Comparison of ENCODE assay signal across 27 cellular contexts in the genomic region with DNA sequence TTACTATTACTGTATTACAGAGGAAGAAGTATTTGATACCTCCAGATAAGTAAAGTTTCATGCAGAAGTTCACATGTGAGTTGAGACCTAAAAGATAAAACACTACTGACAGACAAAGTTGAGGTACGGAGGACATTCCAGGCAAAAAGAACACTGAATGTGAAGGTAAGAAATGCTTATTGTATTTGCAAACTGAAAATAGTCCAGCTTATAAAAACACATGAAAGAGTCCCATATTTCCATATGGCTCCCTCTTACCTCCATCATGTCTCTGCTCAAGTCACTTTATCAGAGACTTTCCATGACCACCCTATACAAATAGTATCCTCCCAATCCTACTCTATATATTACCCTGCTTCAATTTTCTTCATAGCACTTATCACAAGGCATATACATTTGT. TPM values are rescaled to one million over a fixed set of nuclear protein-coding genes. Genes with fewer than 3 reads are reported as not detected.
DNase-seq lines count a peak whose midpoint lies in the region; ATAC-seq lines count a peak whose summit lies in the region.
"Had no signal": no experiment of that assay in that cellular context is flagged by ENCODE, and none has a peak within 500 bp of the region (broad histone marks: within the 10 kb centered on the region; RNA-seq: fewer than 3 reads in every experiment).

No MANE protein-coding gene starts in this region.

- peak; percentile 55 to 72 for DNase-seq in SJSA1 (ENCODE audit: low read depth in 1 of 2, low spot score in 2 of 2)
- DNase-seq: 8988T; ACHN; AML-193; BE2C; C1 segment of cervical spinal cord; Caco-2; Calu3; CD4-positive, alpha-beta memory T cell; CD4-positive, alpha-beta T cell; CD4-positive, CD25-positive, alpha-beta regulatory T cell; CD8-positive, alpha-beta memory T cell; CD8-positive, alpha-beta T cell; COR-L47; DMS 273 treated with DMSO at 0.1 percent for 48 hours; DMS153; DMS53; DMS79; DMS79 treated with DMSO at 0.1 percent for 48 hours; DND-41; EL had no signal

- no peaks in the 10 kb centered on the region for H3K4me1 ChIP-seq in SJSA1 (replicated peaks)
- H3K4me1 ChIP-seq: A549; BE2C; BLaER1; BLaER1 treated with 17β-estradiol and CSF1 and Interleukin-3, amounts not matched to agents 10 nM and 100 nM; Caco-2 had no signal

- H3K27me3 ChIP-seq in SJSA1 (replicated peaks): peaks cover 83% of the 10 kb centered on the region
- H3K27me3 ChIP-seq: BE2C; BLaER1; BLaER1 treated with 17β-estradiol and CSF1 and Interleukin-3, amounts not matched to agents 10 nM and 100 nM had no signal

- H3K27ac ChIP-seq in SJSA1: no peak overlapping the region
- H3K27ac ChIP-seq: 22Rv1; A549; BLaER1; BLaER1 treated with 17β-estradiol and CSF1 and Interleukin-3, amounts not matched to agents 10 nM and 100 nM; C4-2B had no signal

- no peaks in the 10 kb centered on the region for H3K9me3 ChIP-seq in SJSA1 (replicated peaks)
- H3K9me3 ChIP-seq: A549; BE2C; BLaER1; BLaER1 treated with 17β-estradiol and CSF1 and Interleukin-3, amounts not matched to agents 10 nM and 100 nM; Caco-2 had no signal

- no peaks in the 10 kb centered on the region for H3K36me3 ChIP-seq in SJSA1

- no peak overlapping the region for H3K4me3 ChIP-seq in SJSA1
- H3K4me3 ChIP-seq: A549; BLaER1; BLaER1 treated with 17β-estradiol and CSF1 and Interleukin-3, amounts not matched to agents 10 nM and 100 nM had no signal

- no peak for ATAC-seq in GM21526 (IDR thresholded peaks at IDR 0.05; ENCODE audit: low FRiP score, unreplicated experiment)
- ATAC-seq: A549; CD8-positive, alpha-beta T cell had no signal

RNA-seq across cellular contexts. Expression of a gene that starts 35.8 kb away (rescaled TPM):
- total RNA-seq in SJSA1 (2014; rRNA removed; shearing (Covaris generic)): 36.2 and 49.5 TPM in 2 replicates

RNA-seq across cellular contexts. Expression of a gene that starts 49.1 kb away (rescaled TPM):
- 791 and 920 TPM in 2 replicates for total RNA-seq in SJSA1 (2014; rRNA removed; shearing (Covaris generic))
